ENCODE assay signal across 21 cellular contexts in genomic region chr15:92006186-92007028, GRCh38.
"Had no signal": no experiment of that assay in that cellular context is flagged by ENCODE, and none has a peak within 500 bp of the region (broad histone marks: within the 10 kb centered on the region; RNA-seq: fewer than 3 reads in every experiment).

No MANE protein-coding gene starts in this region.

- H3K27me3 Mint-ChIP-seq: activated CD4-positive, alpha-beta T cell treated with anti-CD3 and anti-CD28 coated beads, Interleukin-2, amount 10 ng/mL, durations not matched to agents 7 days and 5 days had no signal

- H3K4me3 ChIP-seq: adrenal gland, breast epithelium, coronary artery, gastroesophageal sphincter, lung, tibial nerve had no signal

- H3K4me3 Mint-ChIP-seq: activated CD4-positive, alpha-beta T cell treated with anti-CD3 and anti-CD28 coated beads, Interleukin-2, amount 10 ng/mL, durations not matched to agents 7 days and 5 days; mesothelial cell of epicardium; nephron had no signal

- H3K9me3 Mint-ChIP-seq: activated CD4-positive, alpha-beta T cell treated with anti-CD3 and anti-CD28 coated beads, Interleukin-2, amount 10 ng/mL, durations not matched to agents 7 days and 5 days; mesothelial cell of epicardium; nephron had no signal

- H3K4me1 Mint-ChIP-seq: nephron had no signal

- H3K36me3 ChIP-seq: adrenal gland, breast epithelium, gastroesophageal sphincter, tibial nerve had no signal

- H3K27ac ChIP-seq: adrenal gland, breast epithelium, coronary artery, gastroesophageal sphincter, tibial nerve had no signal

- H3K36me3 Mint-ChIP-seq: mesothelial cell of epicardium had no signal

- ATAC-seq: activated naive CD4-positive, alpha-beta T cell treated with anti-CD3 and anti-CD28 coated beads, Interleukin-2, amount 50 U/mL, for 72 hours; esophagus mucosa; gastroesophageal sphincter; left lobe of liver had no signal

- H3K27me3 ChIP-seq: adrenal gland, breast epithelium, gastroesophageal sphincter, tibial nerve had no signal

- H3K27ac Mint-ChIP-seq: activated CD4-positive, alpha-beta T cell treated with anti-CD3 and anti-CD28 coated beads, Interleukin-2, amount 10 ng/mL, durations not matched to agents 7 days and 5 days; mesothelial cell of epicardium; nephron had no signal

- H3K4me1 ChIP-seq: breast epithelium had no signal

- H3K9me3 ChIP-seq: adrenal gland, breast epithelium, gastroesophageal sphincter, tibial nerve had no signal

- DNase-seq: activated CD4-positive, alpha-beta T cell treated with anti-CD3 and anti-CD28 coated beads, Interleukin-2, amount 10 ng/mL, durations not matched to agents 7 days and 5 days; activated CD8-positive, alpha-beta memory T cell treated with anti-CD3 and anti-CD28 coated beads, Interleukin-2, amount 50 U/mL, for 4 hours; activated gamma-delta T cell; activated T-cell treated with anti-CD3 and anti-CD28 coated beads, Interleukin-2, amount 50 U/mL, for 48 hours; adrenal gland; effector CD4-positive, alpha-beta T cell; hippocampal formation; posterior cingulate gyrus; retina; stimulated activated CD8-positive, alpha-beta memory T cell treated with anti-CD3 and anti-CD28 coated beads, Interleukin-4, amount 100 ng/mL, for 48 hours; stimulated activated naive CD4-positive, alpha-beta T cell treated with Interleukin-2 at 50 U/mL for 16 hours had no signal
